ENCODE assay signal across 17 cellular contexts in the genomic region with DNA sequence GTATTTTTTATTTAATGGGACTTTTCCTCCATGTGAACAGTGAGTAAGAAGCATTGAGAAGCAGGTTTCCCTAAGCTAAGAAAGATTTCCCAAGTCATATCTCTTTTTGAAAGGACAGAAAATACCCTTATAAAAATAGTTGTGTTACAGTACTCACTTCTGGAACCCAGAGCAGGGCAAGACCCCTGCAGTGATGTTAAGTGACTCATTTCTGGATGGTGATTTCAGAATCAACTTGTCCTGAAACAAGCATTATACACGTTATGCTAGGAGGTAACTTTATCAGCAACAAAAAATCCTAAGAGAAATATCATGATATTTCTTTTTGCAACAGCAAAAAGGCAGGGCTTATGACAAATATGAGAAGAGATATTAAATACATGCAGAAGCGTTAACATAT.
A peak's percentile ranks its signal among the peaks of the same experiment; 100 is the strongest.
DNase-seq lines count a peak whose midpoint lies in the region; ATAC-seq and TF ChIP-seq lines count a peak whose summit lies in the region.
"Had no signal": no experiment of that assay in that cellular context is flagged by ENCODE, and none has a peak within 500 bp of the region (broad histone marks: within the 10 kb centered on the region; RNA-seq: fewer than 3 reads in every experiment).

No MANE protein-coding gene starts in this region.

- no peaks in the 10 kb centered on the region for H4K20me1 ChIP-seq in PC-3 (ENCODE audit: low read length)

- H3K4me3 ChIP-seq in PC-3 (ENCODE audit: low read length) = no peak overlapping the region
- H3K4me3 ChIP-seq: hepatocyte, PC-9, stomach had no signal

- DNase-seq in germinal center (ENCODE audit: low spot score) (no peak), PC-3 (no peak), left cardiac atrium (no peak)
- no peak for DNase-seq in activated CD8-positive, alpha-beta memory T cell treated with anti-CD3 and anti-CD28 coated beads, Interleukin-2, amount 50 U/mL, for 4 hours
- DNase-seq: activated CD8-positive, alpha-beta memory T cell treated with anti-CD3 and anti-CD28 coated beads, Interleukin-2, amount 50 U/mL, for 48 hours; GOT3; NCI-H1436; NCI-H446; PC-9; stomach; WERI-Rb-1 had no signal

- no peaks in the 10 kb centered on the region for H3K36me3 ChIP-seq in PC-3 (ENCODE audit: low read depth, low read length)
- H3K36me3 ChIP-seq: stomach, WERI-Rb-1 had no signal

- no peak overlapping the region for H3K27ac ChIP-seq in PC-3 (ENCODE audit: low read length)
- H3K27ac ChIP-seq: hepatocyte, KMS-11, PC-9, stomach, WERI-Rb-1 had no signal

- H3K79me2 ChIP-seq in PC-3 (ENCODE audit: low read length) = no peaks in the 10 kb centered on the region
- H3K79me2 ChIP-seq: hepatocyte had no signal

- intact Hi-C loops in PC-3 (cut with micrococcal nuclease) = no loop called here
- intact Hi-C loops in left cardiac atrium (cut with DNase I) = no loop called here

- H3K27me3 ChIP-seq in PC-3 (ENCODE audit: low read length) = no peaks in the 10 kb centered on the region
- H3K27me3 ChIP-seq: hepatocyte, stomach had no signal

- no peaks in the 10 kb centered on the region for H3K4me1 ChIP-seq in PC-3 (ENCODE audit: insufficient read depth, low read length)
- H3K4me1 ChIP-seq: stomach had no signal

- no peak for TF ChIP-seq CTCF in PC-3 (conservative IDR thresholded peaks at IDR 0.05; ENCODE audit: low read depth, low read length)

- H2AFZ ChIP-seq in PC-3 (ENCODE audit: low read length) = no peak overlapping the region
- H2AFZ ChIP-seq: hepatocyte, PC-9 had no signal

- H3K9me3 ChIP-seq in PC-3 (ENCODE audit: low read length) = no peaks in the 10 kb centered on the region
- H3K9me3 ChIP-seq: stomach had no signal

- no peaks in the 10 kb centered on the region for H3F3A ChIP-seq in PC-3 (ENCODE audit: low read length, unreplicated experiment)

- no peaks in the 10 kb centered on the region for H3K9me2 ChIP-seq in PC-3 (replicated peaks; ENCODE audit: low read length)

- H3K9ac ChIP-seq in PC-3 (ENCODE audit: low read length) = no peak overlapping the region
- H3K9ac ChIP-seq: KMS-11 had no signal

- ATAC-seq in GM18498 (IDR thresholded peaks at IDR 0.05; ENCODE audit: unreplicated experiment) (peak; percentile 80), GM19455 (IDR thresholded peaks at IDR 0.05; ENCODE audit: unreplicated experiment) (peak; percentile 73), HG02852 (IDR thresholded peaks at IDR 0.05; ENCODE audit: unreplicated experiment) (peak; percentile 87), HG03520 (IDR thresholded peaks at IDR 0.05; ENCODE audit: unreplicated experiment) (peak; percentile 89), PC-3 (no peak), left cardiac atrium (no peak)

- BruUV-seq in PC-3 (replicated peaks; lab: Mats Ljungman, UMichigan) = no TSS peak

- H3K4me2 ChIP-seq in PC-3 (ENCODE audit: low read length) = no peak overlapping the region
- H3K4me2 ChIP-seq: hepatocyte, KMS-11, PC-9 had no signal

- POLR2A ChIA-PET in PC-3 (lab: Charles Lee; ENCODE audit: unreplicated experiment) = no interaction called here

- CTCF ChIA-PET in PC-3 (lab: Charles Lee) = no interaction called here

Comparison
In these comparisons a context has a peak if more than half of its experiments do, and no peak if none do; other contexts are left out.
1. ATAC-seq: peak in GM18498 (single experiment), GM19455 (single experiment), HG02852 (single experiment) and HG03520 (single experiment); none in PC-3 (single experiment) and left cardiac atrium (0 of 2).